Comparison of ENCODE assay signal across 13 cellular contexts in genomic region chr3:29284578-29284977, GRCh38. TPM values are rescaled to one million over a fixed set of nuclear protein-coding genes. Genes with fewer than 3 reads are reported as not detected.
DNase-seq lines count a peak whose midpoint lies in the region; TF ChIP-seq lines count a peak whose summit lies in the region.
"Had no signal": no experiment of that assay in that cellular context is flagged by ENCODE, and none has a peak within 500 bp of the region (broad histone marks: within the 10 kb centered on the region; RNA-seq: fewer than 3 reads in every experiment).

No MANE protein-coding gene starts in this region.

- H3K36me3 Mint-ChIP-seq in glutamatergic neuron (ENCODE audit: unreplicated experiment), result no peaks in the 10 kb centered on the region
- H3K36me3 Mint-ChIP-seq: memory B cell had no signal

- H3K4me3 Mint-ChIP-seq in glutamatergic neuron (ENCODE audit: unreplicated experiment), result no peak overlapping the region
- H3K4me3 Mint-ChIP-seq: memory B cell had no signal

- H3K4me1 Mint-ChIP-seq in glutamatergic neuron (ENCODE audit: low read depth, unreplicated experiment), result peaks cover 37% of the 10 kb centered on the region

- no peak overlapping the region for H3K9ac ChIP-seq in rectal smooth muscle tissue (ENCODE audit: low read length)
- H3K9ac ChIP-seq: KMS-11 had no signal

- no peaks in the 10 kb centered on the region for H3K9me3 Mint-ChIP-seq in glutamatergic neuron (ENCODE audit: unreplicated experiment)
- H3K9me3 Mint-ChIP-seq: memory B cell had no signal

- H3K27me3 ChIP-seq in ACC112 (ENCODE audit: insufficient read depth, low read length), result no peaks in the 10 kb centered on the region
- H3K27me3 ChIP-seq in rectal smooth muscle tissue (ENCODE audit: control insufficient read depth, insufficient read depth, low read length), result no peaks in the 10 kb centered on the region
- H3K27me3 ChIP-seq: Peyer's patch had no signal

- peaks cover 81% of the 10 kb centered on the region for H3K79me2 ChIP-seq in ACC112 (ENCODE audit: control insufficient read depth, insufficient read depth, low read length, unreplicated experiment)

- no peak for TF ChIP-seq POLR2A in erythroblast (IDR thresholded peaks at IDR 0.05; ENCODE audit: low read length)

- peak; percentile 46 for DNase-seq in fibroblast of the aortic adventitia (ENCODE audit: low read depth)
- DNase-seq in erythroblast (lab: John Stamatoyannopoulos, UW), result no peak
- DNase-seq in anterior cingulate cortex (lab: John Stamatoyannopoulos, UW), result no peak
- DNase-seq in activated effector memory CD4-positive, alpha-beta T cell treated with Interleukin-2 at 50 U/mL for 16 hours, result no peak
- DNase-seq in glutamatergic neuron, result no peak
- DNase-seq: activated CD8-positive, alpha-beta memory T cell treated with anti-CD3 and anti-CD28 coated beads, Interleukin-2, amount 50 U/mL, for 48 hours; AML-193; Peyer's patch had no signal

- H3K27ac Mint-ChIP-seq in glutamatergic neuron (ENCODE audit: unreplicated experiment), result no peak overlapping the region
- H3K27ac Mint-ChIP-seq: memory B cell had no signal

- peak overlapping the region; percentile 92 for H3K4me3 ChIP-seq in ACC112 (ENCODE audit: low read depth, low read length)
- H3K4me3 ChIP-seq in WI38 (ENCODE audit: low read depth, low read length), result peak overlapping the region; percentile 80
- H3K4me3 ChIP-seq in fibroblast of the aortic adventitia (ENCODE audit: low read depth, low read length), result peak overlapping the region; percentile 93
- peak overlapping the region; percentile 5 for H3K4me3 ChIP-seq in rectal smooth muscle tissue (ENCODE audit: low read length)

- H3K4me1 ChIP-seq in ACC112 (ENCODE audit: control insufficient read depth, insufficient read depth, low read length, unreplicated experiment), result peaks cover 24% of the 10 kb centered on the region
- H3K4me1 ChIP-seq in rectal smooth muscle tissue (ENCODE audit: control insufficient read depth, insufficient read depth, low read length), result peaks cover 5% of the 10 kb centered on the region
- H3K4me1 ChIP-seq: Peyer's patch had no signal

- H3K27me3 Mint-ChIP-seq in glutamatergic neuron (ENCODE audit: unreplicated experiment), result peaks cover 2% of the 10 kb centered on the region

- H3K36me3 ChIP-seq in ACC112 (ENCODE audit: insufficient read depth, low read length) (no peaks in the 10 kb centered on the region), rectal smooth muscle tissue (ENCODE audit: control insufficient read depth, insufficient read depth, low read length) (no peaks in the 10 kb centered on the region)
- H3K36me3 ChIP-seq: Peyer's patch had no signal

- TF ChIP-seq CTCF in WI38 (IDR thresholded peaks at IDR 0.05; ENCODE audit: low read depth, low read length) (no peak), fibroblast of the aortic adventitia (IDR thresholded peaks at IDR 0.05; ENCODE audit: insufficient read depth, low read length) (no peak), glutamatergic neuron (IDR thresholded peaks at IDR 0.05; ENCODE audit: partially characterized antibody, unreplicated experiment) (no peak)

- H3K27ac ChIP-seq in ACC112 (ENCODE audit: low read depth, low read length) (peak overlapping the region; percentile 86), rectal smooth muscle tissue (ENCODE audit: low read depth, low read length) (no peak overlapping the region)
- H3K27ac ChIP-seq: KMS-11 had no signal

- H2AFZ ChIP-seq in ACC112 (ENCODE audit: low read length, unreplicated experiment), result no peak overlapping the region

RNA-seq across cellular contexts. Expression of gene RBMS3, which starts 3.7 kb away (rescaled TPM):
- total RNA-seq in fibroblast of the aortic adventitia (ENCODE audit: low replicate concordance) (68.4 and 84.1 TPM in 2 replicates), glutamatergic neuron (ENCODE audit: unreplicated experiment) (65.1 TPM)

Comparison
In these comparisons a context has a peak if more than half of its experiments do, and no peak if none do; other contexts are left out.
1. H3K4me3 ChIP-seq: peak in every context shown above with its lines; median percentile 93 in fibroblast of the aortic adventitia; 92 in ACC112; 80 in WI38; 5 in rectal smooth muscle tissue.